In the genomic region with DNA sequence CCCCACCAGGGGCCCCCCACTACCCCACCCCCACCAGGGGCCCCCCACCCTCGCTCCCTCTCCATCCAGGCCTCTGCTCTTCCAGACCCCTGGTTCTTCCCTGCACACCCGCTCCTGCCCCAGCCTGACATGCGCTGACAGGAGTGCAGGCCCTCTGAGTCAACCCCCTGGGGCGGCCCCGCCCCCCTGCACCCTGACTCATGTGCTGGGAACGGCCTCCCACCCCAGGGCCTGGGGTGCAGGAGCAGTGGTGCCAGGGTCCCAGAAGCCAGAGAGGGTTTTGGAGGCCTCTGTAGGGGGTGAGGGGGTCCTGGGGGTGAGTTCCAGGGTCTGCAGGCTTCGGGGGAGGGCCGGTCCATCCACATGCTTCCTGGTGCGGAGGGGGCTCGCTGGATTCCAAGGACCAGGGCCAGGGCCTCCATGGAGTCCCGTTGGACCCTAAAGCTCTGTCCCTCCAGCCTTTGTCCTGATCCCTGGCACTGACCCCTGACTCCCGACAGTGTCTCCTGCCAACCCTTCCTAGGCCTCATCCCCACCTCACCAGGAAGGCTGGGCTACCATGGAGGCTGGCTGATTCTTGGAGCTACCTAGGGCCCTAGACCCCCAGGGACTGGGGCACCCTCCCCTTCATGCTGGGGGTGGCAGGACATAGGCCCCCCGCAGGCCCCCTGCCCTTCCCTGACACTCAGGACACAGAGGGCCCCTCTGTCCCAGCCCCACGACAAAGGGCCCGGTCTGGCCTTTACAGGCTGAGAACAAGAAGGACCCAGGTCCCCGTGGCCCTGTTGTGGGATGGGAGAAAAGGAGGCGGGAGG, we compare ENCODE assay signal across 8 cellular contexts. TPM values are rescaled to one million over a fixed set of nuclear protein-coding genes. Genes with fewer than 3 reads are reported as not detected.
DNase-seq lines count a peak whose midpoint lies in the region; ATAC-seq and TF ChIP-seq lines count a peak whose summit lies in the region.

No MANE protein-coding gene starts in this region.

- no peak overlapping the region for H2BK120ac ChIP-seq in mesendoderm (ENCODE audit: low read depth, low read length)

- no CpG with 5 or more reads among the region's 17 CpGs for WGBS in mesendoderm (ENCODE audit: extremely low coverage, insufficient coverage, low lambda C conversion rate)

- intact Hi-C loops in CD4-positive, alpha-beta T cell (cut with DNase I, micrococcal nuclease): no loop called here

- no peak overlapping the region for H3K4ac ChIP-seq in mesendoderm (ENCODE audit: low read depth, low read length)

- no peak for ATAC-seq in CD4-positive, alpha-beta T cell (ENCODE audit: poor library complexity)

- H3K27me3 ChIP-seq in brain microvascular endothelial cell (replicated peaks): no peaks in the 10 kb centered on the region
- no peaks in the 10 kb centered on the region for H3K27me3 ChIP-seq in mesendoderm (ENCODE audit: insufficient read depth, low read length, poor library complexity)
- no peaks in the 10 kb centered on the region for H3K27me3 ChIP-seq in CD4-positive, alpha-beta T cell (ENCODE audit: control insufficient read depth, insufficient read depth, low read length)

- H2AK5ac ChIP-seq in mesendoderm (ENCODE audit: low read length): peak overlapping the region; percentile 78

- TF ChIP-seq CTCF in AG10803 (conservative IDR thresholded peaks at IDR 0.05; ENCODE audit: low read length): no peak
- TF ChIP-seq CTCF in brain microvascular endothelial cell (IDR thresholded peaks at IDR 0.05; ENCODE audit: low read depth, low read length, missing control alignments): no peak
- no peak for TF ChIP-seq CTCF in CD4-positive, alpha-beta T cell (IDR thresholded peaks at IDR 0.05)

- H3K27ac Mint-ChIP-seq in CD4-positive, alpha-beta T cell: no peak overlapping the region

- H3K18ac ChIP-seq in mesendoderm (ENCODE audit: low read length): peak overlapping the region; percentile 46

- H3K9ac ChIP-seq in mesendoderm (ENCODE audit: low read length): peak overlapping the region; percentile 41

- H4K5ac ChIP-seq in mesendoderm (ENCODE audit: low read length): no peak overlapping the region

- H3K9me3 ChIP-seq in CD4-positive, alpha-beta T cell (ENCODE audit: control insufficient read depth, low read length): no peaks in the 10 kb centered on the region

- peak overlapping the region; percentile 94 for H3K56ac ChIP-seq in mesendoderm (ENCODE audit: low read length)

- no peaks in the 10 kb centered on the region for H3K9me3 Mint-ChIP-seq in CD4-positive, alpha-beta T cell

- H3K4me2 ChIP-seq in mesendoderm (ENCODE audit: low read length): no peak overlapping the region

- H3K4me3 ChIP-seq in AG10803 (ENCODE audit: low read length) (no peak overlapping the region), brain microvascular endothelial cell (ENCODE audit: low read depth, low read length) (no peak overlapping the region), mesendoderm (ENCODE audit: low read length) (no peak overlapping the region)

- H3K4me1 Mint-ChIP-seq in CD4-positive, alpha-beta T cell (ENCODE audit: low read depth): no peaks in the 10 kb centered on the region

- POLR2A ChIA-PET in CD4-positive, alpha-beta T cell (lab: Charles Lee): no interaction called here

- CTCF ChIA-PET in CD4-positive, alpha-beta T cell (lab: Charles Lee): no interaction called here

- no peak overlapping the region for H4K8ac ChIP-seq in mesendoderm (ENCODE audit: low read depth, low read length)

- no peak overlapping the region for H2BK5ac ChIP-seq in mesendoderm (ENCODE audit: low read length)

- no peaks in the 10 kb centered on the region for H3K79me1 ChIP-seq in mesendoderm (ENCODE audit: low read length)

- H3K27ac ChIP-seq in brain microvascular endothelial cell (no peak overlapping the region), mesendoderm (ENCODE audit: low read depth, low read length) (peak overlapping the region; percentile 36)
- H3K27ac ChIP-seq in CD4-positive, alpha-beta T cell (ENCODE audit: low read depth, low read length): no peak overlapping the region

- H3K4me3 Mint-ChIP-seq in CD4-positive, alpha-beta T cell: no peak overlapping the region

- H3K23ac ChIP-seq in mesendoderm (ENCODE audit: low read length): no peak overlapping the region

- no peaks in the 10 kb centered on the region for H3K79me2 ChIP-seq in mesendoderm (ENCODE audit: control insufficient read depth, insufficient read depth, low read length)

- H3K36me3 Mint-ChIP-seq in CD4-positive, alpha-beta T cell (ENCODE audit: low read depth): no peaks in the 10 kb centered on the region

- H3K36me3 ChIP-seq in brain microvascular endothelial cell (replicated peaks) (no peaks in the 10 kb centered on the region), mesendoderm (ENCODE audit: control insufficient read depth, insufficient read depth, low read length) (no peaks in the 10 kb centered on the region)

- no peak overlapping the region for H2BK15ac ChIP-seq in mesendoderm (replicated peaks; ENCODE audit: low read depth)

- H3K27me3 Mint-ChIP-seq in CD4-positive, alpha-beta T cell: peaks cover 4% of the 10 kb centered on the region

- peaks cover 4% of the 10 kb centered on the region for H3K4me1 ChIP-seq in mesendoderm (ENCODE audit: control insufficient read depth, low read depth, low read length)

- in situ Hi-C loops in brain microvascular endothelial cell (cut with HindIII; ENCODE audit: low pct_ligation_motif_present, low sequenced_read_pairs): no loop called here

- DNase-seq in AG10803 (ENCODE audit: low read depth) (peak; percentile 73), HS-5 (ENCODE audit: low read depth) (peak; percentile 62), brain microvascular endothelial cell (peak; percentile 62), mesendoderm (no peak), NCI-H82 treated with DMSO at 0.1 percent for 48 hours (lab: John Stamatoyannopoulos, UW; ENCODE audit: unreplicated experiment) (no peak), OCI-M2 (lab: John Stamatoyannopoulos, UW; ENCODE audit: unreplicated experiment) (no peak), SIG-M5 (lab: John Stamatoyannopoulos, UW) (no peak)
- DNase-seq in CD4-positive, alpha-beta T cell: no peak

RNA-seq across cellular contexts. Expression of a gene that starts 0.6 kb away (rescaled TPM):
- polyA plus RNA-seq in mesendoderm (2013, experiment 1 of 2): 13.1 TPM
- polyA plus RNA-seq in mesendoderm (2013, experiment 2 of 2): 14.1 TPM
- under 1 TPM in 1 of 2 experiments, not detected in 1; 0.60 TPM for total RNA-seq in CD4-positive, alpha-beta T cell

RNA-seq across cellular contexts. Expression of a gene that starts 21.4 kb away (rescaled TPM):
- 24.9 TPM for polyA plus RNA-seq in mesendoderm (2013, experiment 1 of 2)
- polyA plus RNA-seq in mesendoderm (2013, experiment 2 of 2): 26.3 TPM
- 100 to 1,000 TPM; 358 to 392 TPM for total RNA-seq in CD4-positive, alpha-beta T cell

RNA-seq across cellular contexts. Expression of a gene that starts 24.1 kb away (rescaled TPM):
- 24.9 TPM for polyA plus RNA-seq in mesendoderm (2013, experiment 1 of 2)
- polyA plus RNA-seq in mesendoderm (2013, experiment 2 of 2): 24.4 TPM
- total RNA-seq in CD4-positive, alpha-beta T cell: 1 to 10 TPM; 4.2 to 6.0 TPM

RNA-seq across cellular contexts. Expression of a gene that starts 48.4 kb away (rescaled TPM):
- polyA plus RNA-seq in mesendoderm (2013, experiment 1 of 2): 4.0 TPM
- polyA plus RNA-seq in mesendoderm (2013, experiment 2 of 2): 4.3 TPM
- total RNA-seq in CD4-positive, alpha-beta T cell: 100 to 1,000 TPM; 109 to 114 TPM

RNA-seq across cellular contexts. Expression of a gene that starts 56.7 kb away (rescaled TPM):
- 19.8 TPM for polyA plus RNA-seq in mesendoderm (2013, experiment 1 of 2)
- polyA plus RNA-seq in mesendoderm (2013, experiment 2 of 2): 19.4 TPM
- 10 to 100 TPM; 15.2 to 18.4 TPM for total RNA-seq in CD4-positive, alpha-beta T cell

Comparison
In these comparisons a context has a peak if more than half of its experiments do, and no peak if none do; other contexts are left out.
1. DNase-seq: peak in AG10803 (single experiment), HS-5 (single experiment) and brain microvascular endothelial cell (single experiment); none in mesendoderm (single experiment), NCI-H82 treated with DMSO at 0.1 percent for 48 hours (single experiment), OCI-M2 (single experiment), SIG-M5 (single experiment) and CD4-positive, alpha-beta T cell (0 of 10).